In genomic region chr9:120714088-120714845, GRCh38 we compare ENCODE assay signal across 8 cellular contexts. TPM values are rescaled to one million over a fixed set of nuclear protein-coding genes. Genes with fewer than 3 reads are reported as not detected.
A peak's percentile ranks its signal among the peaks of the same experiment; 100 is the strongest.
DNase-seq lines count a peak whose midpoint lies in the region; ATAC-seq, FAIRE-seq and TF ChIP-seq lines count a peak whose summit lies in the region.

TSS of gene MEGF9 (minus strand) at chr9:120714470. CDS start at chr9:120714358, 112 bp downstream.

- no peak for TF ChIP-seq CTCF in RWPE1 (conservative IDR thresholded peaks at IDR 0.05; ENCODE audit: low read depth)
- TF ChIP-seq CTCF in fibroblast of pulmonary artery (IDR thresholded peaks at IDR 0.05; ENCODE audit: low read length, missing control alignments) = no peak

- H3K4me3 Mint-ChIP-seq in natural killer cell treated with Interleukin-12 subunit alpha and Interleukin-12 subunit beta and Interleukin-15 and Interleukin-18, amount 100 ng/mL, for 72 hours = peak within 1 kb of the TSS; percentile 95

- no peaks in the 10 kb centered on the region for H3K36me3 Mint-ChIP-seq in natural killer cell treated with Interleukin-12 subunit alpha and Interleukin-12 subunit beta and Interleukin-15 and Interleukin-18, amount 100 ng/mL, for 72 hours

- CTCF ChIA-PET in RWPE1 (lab: Yijun Ruan, JAX) = interaction anchor here (0.6 to 3.1 kb wide), 3 partner anchors 94 to 181 kb away, joined by 4 to 11 read pairs (median 5); no protein-coding TSS in a partner anchor

- H3K9me3 Mint-ChIP-seq in natural killer cell treated with Interleukin-12 subunit alpha and Interleukin-12 subunit beta and Interleukin-15 and Interleukin-18, amount 100 ng/mL, for 72 hours = no peaks in the 10 kb centered on the region

- peak within 1 kb of the TSS; percentile 71 for H3K27ac ChIP-seq in RWPE1

- peaks cover 33% of the 10 kb centered on the region in 2 donors for H3K4me1 Mint-ChIP-seq in natural killer cell treated with Interleukin-12 subunit alpha and Interleukin-12 subunit beta and Interleukin-15 and Interleukin-18, amount 100 ng/mL, for 72 hours (ENCODE audit: low read depth in 2 of 2)

- H3K27ac Mint-ChIP-seq in natural killer cell treated with Interleukin-12 subunit alpha and Interleukin-12 subunit beta and Interleukin-15 and Interleukin-18, amount 100 ng/mL, for 72 hours = peak within 1 kb of the TSS; percentile 78 to 95

- H3K27me3 Mint-ChIP-seq in natural killer cell treated with Interleukin-12 subunit alpha and Interleukin-12 subunit beta and Interleukin-15 and Interleukin-18, amount 100 ng/mL, for 72 hours = no peaks in the 10 kb centered on the region

- FAIRE-seq in H54 (lab: Jason Lieb, UNC) = peak; percentile 92

- POLR2A ChIA-PET in RWPE1 (lab: Yijun Ruan, JAX; ENCODE audit: low non-redundant PET) = interaction anchor here (0.6 kb wide), 1 partner anchor 34 kb away, joined by 3 read pairs; no protein-coding TSS in a partner anchor

- peak; percentile 99 for ATAC-seq in natural killer cell treated with Interleukin-12 subunit alpha and Interleukin-12 subunit beta and Interleukin-15 and Interleukin-18, amount 100 ng/mL, for 72 hours

- TF ChIP-seq POLR2A in H54 (IDR thresholded peaks at IDR 0.05; ENCODE audit: low read depth, low read length) = peak; percentile 82

- peak within 1 kb of the TSS; percentile 74 for H3K4me3 ChIP-seq in fibroblast of pulmonary artery (replicated peaks; ENCODE audit: low read depth, low read length)

- DNase-seq in ELF-1 (ENCODE audit: low read depth, low spot score) (peak; percentile 98), H54 (ENCODE audit: insufficient read length, low spot score) (peak; percentile 99), LoVo (ENCODE audit: low spot score) (peak; percentile 96), RWPE1 (ENCODE audit: low spot score) (peak; percentile 100), fibroblast of pulmonary artery (ENCODE audit: low read depth) (peak; percentile 97)
- DNase-seq in activated T-helper 9 cell treated with anti-CD3 and anti-CD28 coated beads, Interleukin-2, amount 50 U/mL, for 16 hours (ENCODE audit: low read depth) = peak; percentile 95
- DNase-seq in natural killer cell treated with Interleukin-12 subunit alpha and Interleukin-12 subunit beta and Interleukin-15 and Interleukin-18, amount 100 ng/mL, for 72 hours (ENCODE audit: low spot score) = peak; percentile 99
- DNase-seq in stimulated activated naive CD4-positive, alpha-beta T cell treated with Interleukin-2 at 50 U/mL for 16 hours (lab: John Stamatoyannopoulos, UW) = peak; percentile 97

RNA-seq across cellular contexts. Expression of gene MEGF9, which starts in this region (rescaled TPM):
- total RNA-seq in natural killer cell treated with Interleukin-12 subunit alpha and Interleukin-12 subunit beta and Interleukin-15 and Interleukin-18, amount 100 ng/mL, for 72 hours = 10 to 100 TPM in 1 of 2 donors, 1 to 10 TPM in 1; 7.7 to 12.7 TPM

Comparison
In these comparisons a context has a peak if more than half of its experiments do, and no peak if none do; other contexts are left out.
1. Peak in every context shown above with its lines: DNase-seq, ATAC-seq, H3K4me3 ChIP-seq and H3K27ac ChIP-seq.